ENCODE assay signal across 25 cellular contexts in the genomic region with DNA sequence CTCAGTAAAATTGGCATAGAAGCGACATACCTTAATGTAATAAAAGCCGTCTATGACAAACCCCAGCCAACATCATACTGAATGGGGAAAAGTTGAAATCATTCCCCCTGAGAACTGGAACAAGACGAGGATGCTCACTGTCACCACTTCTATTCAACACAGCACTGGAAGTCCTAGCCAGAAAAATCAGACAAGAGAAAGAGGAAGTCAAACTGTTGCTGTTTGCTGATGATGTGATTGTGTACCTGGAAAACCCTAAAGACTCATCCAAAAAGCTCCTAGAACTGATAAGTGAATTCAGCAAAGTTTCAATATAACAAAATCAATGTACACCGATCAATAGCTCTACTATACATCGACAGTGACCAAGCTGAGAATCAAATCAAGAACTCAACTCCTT.
"Had no signal": no experiment of that assay in that cellular context is flagged by ENCODE, and none has a peak within 500 bp of the region (broad histone marks: within the 10 kb centered on the region; RNA-seq: fewer than 3 reads in every experiment).

No MANE protein-coding gene starts in this region.

- H3K4me1 ChIP-seq: neural progenitor cell, parathyroid adenoma, psoas muscle, right lobe of liver, sigmoid colon, stomach, thyroid gland, tibial nerve, upper lobe of left lung, vagina had no signal

- H3K36me3 ChIP-seq: neural progenitor cell, ovary, right lobe of liver, sigmoid colon, stomach, thoracic aorta, thyroid gland, tibial nerve, upper lobe of left lung, vagina had no signal

- H3K27ac ChIP-seq: neural progenitor cell, ovary, parathyroid adenoma, psoas muscle, right lobe of liver, sigmoid colon, stomach, thoracic aorta, thyroid gland, tibial nerve, upper lobe of left lung, vagina had no signal

- H3K27me3 ChIP-seq: neural progenitor cell, ovary, right lobe of liver, thyroid gland, tibial nerve, upper lobe of left lung, vagina had no signal

- H3K4me2 ChIP-seq: neural progenitor cell had no signal

- FAIRE-seq: small intestine, urothelium cell line had no signal

- H3K9ac ChIP-seq: neural progenitor cell, parathyroid adenoma had no signal

- H3K79me2 ChIP-seq: parathyroid adenoma had no signal

- H3K4me3 ChIP-seq: neural progenitor cell, ovary, psoas muscle, right lobe of liver, sigmoid colon, stomach, thoracic aorta, thyroid gland, tibial nerve, upper lobe of left lung, vagina had no signal

- ATAC-seq: psoas muscle; right cardiac atrium; right lobe of liver; stimulated activated effector memory CD8-positive, alpha-beta T cell treated with anti-CD3 and anti-CD28 coated beads, Interleukin-12 subunit alpha, Interleukin-12 subunit beta, amount 100 ng/mL, for 72 hours; stimulated activated naive B cell treated with anti-CD40 and anti-IgM and Interleukin-4, amounts not matched to agents 10 μg/mL and 1 μg/mL and 100 μg/mL, for 72 hours had no signal

- H2AFZ ChIP-seq: neural progenitor cell, parathyroid adenoma had no signal

- DNase-seq: occipital lobe; ovary; posterior cingulate gyrus; psoas muscle; right cardiac atrium; right lobe of liver; sigmoid colon; small intestine; stimulated activated CD4-positive, alpha-beta T cell treated with anti-CD3 and anti-CD28 coated beads, Interleukin-15, amount 100 ng/mL, for 24 hours; stimulated activated CD4-positive, alpha-beta T cell treated with anti-CD3 and anti-CD28 coated beads, Interleukin-2, amount 100 ng/mL, for 24 hours; stimulated activated CD4-positive, alpha-beta T cell treated with anti-CD3 and anti-CD28 coated beads, Interleukin-2, amount 100 ng/mL, for 48 hours; stimulated activated CD4-positive, alpha-beta T cell treated with anti-CD3 and anti-CD28 coated beads, Interleukin-4, amount 100 ng/mL, for 24 hours; stimulated activated naive B cell treated with anti-CD40 and anti-IgM and Interleukin-4, amounts not matched to agents 10 μg/mL and 1 μg/mL and 100 μg/mL, for 72 hours; stimulated activated naive CD4-positive, alpha-beta T cell treated with Interleukin-2 at 50 U/mL for 16 hours; stomach; thyroid gland; trophoblast cell; upper lobe of left lung had no signal

- H3K9me3 ChIP-seq: ovary, psoas muscle, right lobe of liver, sigmoid colon, stomach, thoracic aorta, thyroid gland, upper lobe of left lung, vagina had no signal
